Comparison of ENCODE assay signal across 8 cellular contexts in genomic region chr6:110876170-110876773, GRCh38. TPM values are rescaled to one million over a fixed set of nuclear protein-coding genes. Genes with fewer than 3 reads are reported as not detected.
DNase-seq lines count a peak whose midpoint lies in the region; ATAC-seq, FAIRE-seq and TF ChIP-seq lines count a peak whose summit lies in the region.

No MANE protein-coding gene starts in this region.

- H3K27ac ChIP-seq in small intestine (ENCODE audit: low read depth in 1 of 2, low read length in 1 of 2): peak overlapping the region; percentile 82 to 95

- no peaks in the 10 kb centered on the region for H3K27me3 ChIP-seq in small intestine (ENCODE audit: control insufficient read depth in 2 of 2, insufficient read depth in 2 of 2, low read length in 2 of 2)

- peak overlapping the region; percentile 90 for H3K27ac Mint-ChIP-seq in activated B cell treated with CpG ODN at 0.5 μM for 24 hours

- no peaks in the 10 kb centered on the region for H3K9me3 Mint-ChIP-seq in activated B cell treated with CpG ODN at 0.5 μM for 24 hours

- CTCF ChIA-PET in activated B cell treated with CpG ODN at 0.5 μM for 24 hours (lab: Charles Lee): interaction anchor here (0.8 to 5.7 kb wide), 6 partner anchors 9 to 194 kb away, joined by 3 to 74 read pairs (median 5); no protein-coding TSS in a partner anchor

- peaks cover 3 to 10% of the 10 kb centered on the region in 2 donors for H3K4me1 ChIP-seq in small intestine (ENCODE audit: control insufficient read depth in 2 of 2, insufficient read depth in 1 of 2, low read depth in 1 of 2, low read length in 1 of 2)

- POLR2A ChIA-PET in activated B cell treated with CpG ODN at 0.5 μM for 24 hours (lab: Charles Lee): interaction anchor here (0.6 to 7.8 kb wide), 12 partner anchors 10 to 197 kb away, joined by 3 to 530 read pairs (median 11); partner anchors contain the start of genes CDK19, GTF3C6 and RPF2

- peak overlapping the region; percentile 99 for H3K4me3 Mint-ChIP-seq in activated B cell treated with CpG ODN at 0.5 μM for 24 hours

- intact Hi-C loops in activated B cell treated with CpG ODN at 0.5 μM for 24 hours (cut with micrococcal nuclease): loop anchor here (1.0 to 10.0 kb wide), 3 partner anchors 92 to 1491 kb away; partner anchors contain the start of genes CD164 and ZBTB24

- H3K4me3 ChIP-seq in cardiac fibroblast (replicated peaks in 1 of 2; ENCODE audit: low read depth in 2 of 2, low read length in 2 of 2): peak overlapping the region; percentile 92 to 94
- H3K4me3 ChIP-seq in small intestine (ENCODE audit: low read depth in 1 of 2, low read length in 2 of 2): peak overlapping the region; percentile 88 to 99

- peaks cover 57% of the 10 kb centered on the region for H3K4me1 Mint-ChIP-seq in activated B cell treated with CpG ODN at 0.5 μM for 24 hours

- H3K36me3 ChIP-seq in small intestine (ENCODE audit: control insufficient read depth in 2 of 2, insufficient read depth in 2 of 2, low read length in 2 of 2): no peaks in the 10 kb centered on the region

- FAIRE-seq in small intestine (lab: Jason Lieb, UNC): no peak

- no peaks in the 10 kb centered on the region for H3K27me3 Mint-ChIP-seq in activated B cell treated with CpG ODN at 0.5 μM for 24 hours

- ATAC-seq in HG02981 (IDR thresholded peaks at IDR 0.05; ENCODE audit: unreplicated experiment) (peak; percentile 45), activated B cell treated with CpG ODN at 0.5 μM for 24 hours (ENCODE audit: low read depth) (peak; percentile 40)

- peaks cover 10% of the 10 kb centered on the region for H3K36me3 Mint-ChIP-seq in activated B cell treated with CpG ODN at 0.5 μM for 24 hours (ENCODE audit: low read depth)

- TF ChIP-seq CTCF in activated B cell treated with CpG ODN at 0.5 μM for 24 hours (IDR thresholded peaks at IDR 0.05): no peak
- no peak for TF ChIP-seq CTCF in cardiac fibroblast (IDR thresholded peaks at IDR 0.05; ENCODE audit: low read depth, low read length)

- peak; percentile 54 for DNase-seq in NCI-H1436 (lab: John Stamatoyannopoulos, UW)
- no peak for DNase-seq in NCI-H1436 treated with DMSO at 0.1 percent for 48 hours (lab: John Stamatoyannopoulos, UW)
- DNase-seq in NCI-H2196 (lab: John Stamatoyannopoulos, UW; ENCODE audit: unreplicated experiment): peak; percentile 84
- peak; percentile 54 for DNase-seq in activated B cell treated with CpG ODN at 0.5 μM for 24 hours
- peak; percentile 92 to 94 for DNase-seq in cardiac fibroblast (ENCODE audit: low read depth in 2 of 2)
- peak; percentile 77 for DNase-seq in inferior parietal cortex (ENCODE audit: extremely low spot score)
- DNase-seq in small intestine: peak; percentile 89

- no peaks in the 10 kb centered on the region for H3K9me3 ChIP-seq in small intestine (ENCODE audit: control insufficient read depth, low read depth)

- 0 to 1% (median 1%) methylated on average over 29 of the region's 29 CpGs for WGBS in small intestine, 3 donors

RNA-seq across cellular contexts. Expression of gene AMD1, which starts 1.7 kb away (rescaled TPM):
- total RNA-seq in activated B cell treated with CpG ODN at 0.5 μM for 24 hours: 61.7 and 65.5 TPM in 2 replicates
- polyA plus RNA-seq in small intestine: 10 to 100 TPM; 30.4 to 42.9 (median 38.1) TPM
